Comparison of ENCODE assay signal across 8 cellular contexts in genomic region chr3:64533565-64534317, GRCh38.
DNase-seq lines count a peak whose midpoint lies in the region; ATAC-seq and TF ChIP-seq lines count a peak whose summit lies in the region.

No MANE protein-coding gene starts in this region.

- H3K79me1 ChIP-seq in H9 (ENCODE audit: insufficient read depth, low read depth, low read length, poor library complexity, severe bottlenecking), result no peaks in the 10 kb centered on the region

- POLR2A ChIA-PET in Panc1 (lab: Charles Lee), result no interaction called here

- H2BK20ac ChIP-seq in H9 (ENCODE audit: low read depth, low read length, poor library complexity, severe bottlenecking), result no peak overlapping the region

- no peak overlapping the region for H3K23ac ChIP-seq in H9 (ENCODE audit: insufficient read length, low read depth, low read length)

- no peak overlapping the region for H4K8ac ChIP-seq in H9 (replicated peaks; ENCODE audit: insufficient read length, low read depth, low read length)

- no peaks in the 10 kb centered on the region for H3K9me3 ChIP-seq in H9 (ENCODE audit: control insufficient read depth, low read depth, low read length)
- H3K9me3 ChIP-seq in Panc1 (ENCODE audit: control insufficient read depth, insufficient read depth, low read depth, low read length), result no peaks in the 10 kb centered on the region
- H3K9me3 ChIP-seq in left ventricle myocardium inferior (replicated peaks), result no peaks in the 10 kb centered on the region

- H2AK5ac ChIP-seq in H9 (ENCODE audit: insufficient read length, low read length), result no peak overlapping the region

- no peaks in the 10 kb centered on the region for H3K36me3 ChIP-seq in Panc1 (ENCODE audit: control insufficient read depth, insufficient read depth, low read length)
- peaks cover 43% of the 10 kb centered on the region for H3K36me3 ChIP-seq in left ventricle myocardium inferior

- H3K27ac Mint-ChIP-seq in H9, result no peak overlapping the region
- no peak overlapping the region for H3K27ac Mint-ChIP-seq in activated naive CD8-positive, alpha-beta T cell treated with anti-CD3 and anti-CD28 coated beads, Interleukin-2, amount 50 U/mL, for 24 hours

- in situ Hi-C loops in Panc1 (cut with HindIII; ENCODE audit: low pct_unique_long_range_greater_than_20kb, low sequenced_read_pairs), result no loop called here

- H4K91ac ChIP-seq in H9 (ENCODE audit: insufficient read length, low read depth, low read length), result no peak overlapping the region

- no peak overlapping the region for H2BK120ac ChIP-seq in H9 (ENCODE audit: low read depth, low read length, poor library complexity, severe bottlenecking)

- no TSS peak for BruUV-seq in Panc1 (replicated peaks; lab: Mats Ljungman, UMichigan)

- ATAC-seq in Panc1, result peak; percentile 97
- peak; percentile 83 for ATAC-seq in activated naive CD8-positive, alpha-beta T cell treated with anti-CD3 and anti-CD28 coated beads, Interleukin-2, amount 50 U/mL, for 24 hours

- H3T11ph ChIP-seq in H9 (ENCODE audit: low read length), result no peak overlapping the region

- H3K9ac ChIP-seq in H9 (ENCODE audit: extremely low read depth, insufficient read length, low read length), result no peak overlapping the region

- no peak overlapping the region for H2AFZ ChIP-seq in H9 (ENCODE audit: low read length)

- no peaks in the 10 kb centered on the region for H3K36me3 Mint-ChIP-seq in H9 (ENCODE audit: insufficient read depth in 1 of 3, low read depth in 3 of 3)
- H3K36me3 Mint-ChIP-seq in activated naive CD8-positive, alpha-beta T cell treated with anti-CD3 and anti-CD28 coated beads, Interleukin-2, amount 50 U/mL, for 24 hours (ENCODE audit: low read depth), result no peaks in the 10 kb centered on the region

- no peak overlapping the region for H2BK15ac ChIP-seq in H9 (ENCODE audit: low read depth, low read length)

- CTCF ChIA-PET in Panc1 (lab: Charles Lee), result interaction anchor here (0.7 kb wide), 1 partner anchor 322 kb away, joined by 3 read pairs; no protein-coding TSS in a partner anchor

- WGBS in H9 (ENCODE audit: extremely low coverage, insufficient read length, low lambda C conversion rate), result no CpG with 5 or more reads among the region's 15 CpGs

- intact Hi-C loops in Panc1 (cut with micrococcal nuclease; ENCODE audit: unreplicated experiment), result loop anchor here (5.0 kb wide), 2 partner anchors 904 to 1199 kb away; no protein-coding TSS in a partner anchor
- intact Hi-C loops in left ventricle myocardium inferior (cut with micrococcal nuclease), result loop anchor here (10.0 kb wide), 3 partner anchors 631 to 801 kb away; no protein-coding TSS in a partner anchor

- H4K20me1 ChIP-seq in H9 (ENCODE audit: control insufficient read depth, insufficient read depth, insufficient read length), result no peaks in the 10 kb centered on the region

- no peak overlapping the region for H2BK5ac ChIP-seq in H9 (ENCODE audit: insufficient read length, low read length)

- H3K4ac ChIP-seq in H9 (ENCODE audit: low read depth, low read length), result no peak overlapping the region

- TF ChIP-seq CTCF in GM12874 (IDR thresholded peaks at IDR 0.05; ENCODE audit: insufficient read depth, low read depth, low read length), result peak; percentile 84
- peak; percentile 96 for TF ChIP-seq CTCF in H9 (conservative IDR thresholded peaks at IDR 0.05)
- TF ChIP-seq CTCF in Panc1 (IDR thresholded peaks at IDR 0.05), result peak; percentile 81
- TF ChIP-seq CTCF in left ventricle myocardium inferior (IDR thresholded peaks at IDR 0.05; ENCODE audit: borderline replicate concordance), result peak; percentile 91

- H3K14ac ChIP-seq in H9 (ENCODE audit: insufficient read depth, low read length), result no peak overlapping the region

- H3K27me3 ChIP-seq in H9 (ENCODE audit: insufficient read depth, low read length) (peaks cover 8% of the 10 kb centered on the region; the same call in 1 of the 2 replicates), Panc1 (ENCODE audit: control insufficient read depth, insufficient read depth, low read length) (peaks cover 8% of the 10 kb centered on the region), left ventricle myocardium inferior (ENCODE audit: low read depth) (no peaks in the 10 kb centered on the region)

- H3K79me2 ChIP-seq in H9 (ENCODE audit: insufficient read depth, low read length), result no peaks in the 10 kb centered on the region

- H3K23me2 ChIP-seq in H9 (ENCODE audit: insufficient read length, low read depth, low read length, poor library complexity, severe bottlenecking), result no peaks in the 10 kb centered on the region

- H3K9me3 Mint-ChIP-seq in H9, result no peaks in the 10 kb centered on the region; a peak in 1 of 5 replicates
- H3K9me3 Mint-ChIP-seq in activated naive CD8-positive, alpha-beta T cell treated with anti-CD3 and anti-CD28 coated beads, Interleukin-2, amount 50 U/mL, for 24 hours, result no peaks in the 10 kb centered on the region

- H3K4me3 Mint-ChIP-seq in H9, result no peak overlapping the region
- no peak overlapping the region for H3K4me3 Mint-ChIP-seq in activated naive CD8-positive, alpha-beta T cell treated with anti-CD3 and anti-CD28 coated beads, Interleukin-2, amount 50 U/mL, for 24 hours

- H2BK12ac ChIP-seq in H9 (ENCODE audit: insufficient read length, low read depth, low read length), result no peak overlapping the region

- H3K56ac ChIP-seq in H9 (ENCODE audit: insufficient read length, low read depth, low read length), result no peak overlapping the region

- H3K27ac ChIP-seq in H9 (ENCODE audit: insufficient read length, low read depth, low read length), result no peak overlapping the region
- no peak overlapping the region for H3K27ac ChIP-seq in Panc1 (ENCODE audit: low read length)
- H3K27ac ChIP-seq in left ventricle myocardium inferior (replicated peaks), result peak overlapping the region; percentile 48

- DNase-seq in H9, result peak; percentile 91
- DNase-seq in LHCN-M2 (ENCODE audit: low read depth), result peak; percentile 66
- DNase-seq in Panc1 (ENCODE audit: low read depth, low spot score), result peak; percentile 38
- DNase-seq in activated naive CD8-positive, alpha-beta T cell treated with anti-CD3 and anti-CD28 coated beads, Interleukin-2, amount 50 U/mL, for 24 hours, result peak; percentile 56
- peak; percentile 85 for DNase-seq in left ventricle myocardium inferior
- peak; percentile 56 for DNase-seq in pulmonary artery endothelial cell (ENCODE audit: low read depth, low spot score)
- no peak for DNase-seq in cortex of kidney (lab: John Stamatoyannopoulos, UW)

- H3K27me3 Mint-ChIP-seq in H9 (ENCODE audit: low read depth), result peaks cover 57% of the 10 kb centered on the region
- H3K27me3 Mint-ChIP-seq in activated naive CD8-positive, alpha-beta T cell treated with anti-CD3 and anti-CD28 coated beads, Interleukin-2, amount 50 U/mL, for 24 hours, result peaks cover 15% of the 10 kb centered on the region

- H3K4me3 ChIP-seq in Panc1 (ENCODE audit: low read depth in 2 of 2, low read length in 2 of 2), result no peak overlapping the region
- H3K4me3 ChIP-seq in left ventricle myocardium inferior, result peak overlapping the region; percentile 28

- no peak overlapping the region for H3K18ac ChIP-seq in H9 (ENCODE audit: insufficient read length, low read depth, low read length)

- no peak overlapping the region for H3K4me2 ChIP-seq in H9 (ENCODE audit: insufficient read depth, insufficient read length, low read length)

- H3K4me1 ChIP-seq in H9 (ENCODE audit: insufficient read depth, low read length) (no peaks in the 10 kb centered on the region), Panc1 (ENCODE audit: control insufficient read depth, insufficient read depth, low read length) (no peaks in the 10 kb centered on the region), left ventricle myocardium inferior (peaks cover 22% of the 10 kb centered on the region)

- H4K5ac ChIP-seq in H9 (ENCODE audit: insufficient read length, low read depth, low read length), result no peak overlapping the region

- peaks cover 2 to 4% of the 10 kb centered on the region in 2 experiments for H3K4me1 Mint-ChIP-seq in H9
- H3K4me1 Mint-ChIP-seq in activated naive CD8-positive, alpha-beta T cell treated with anti-CD3 and anti-CD28 coated beads, Interleukin-2, amount 50 U/mL, for 24 hours, result no peaks in the 10 kb centered on the region
